32 cellular contexts compared by ENCODE assay signal in genomic region chr1:22386774-22387173, GRCh38.
"Had no signal": no experiment of that assay in that cellular context is flagged by ENCODE, and none has a peak within 500 bp of the region (broad histone marks: within the 10 kb centered on the region; RNA-seq: fewer than 3 reads in every experiment).

No MANE protein-coding gene starts in this region.

- H3K4me1 ChIP-seq: adrenal gland, ascending aorta, body of pancreas, breast epithelium had no signal

- H3K36me3 ChIP-seq: adrenal gland, ascending aorta, brain microvascular endothelial cell, breast epithelium, cardiac muscle cell had no signal

- ATAC-seq: activated naive CD4-positive, alpha-beta T cell treated with anti-CD3 and anti-CD28 coated beads, Interleukin-2, amount 50 U/mL, for 72 hours; activated naive CD8-positive, alpha-beta T cell treated with anti-CD3 and anti-CD28 coated beads, Interleukin-2, amount 50 U/mL, for 24 hours; activated T-cell treated with anti-CD3 and anti-CD28 coated beads, Interleukin-2, amount 50 U/mL, for 4 hours; activated T-cell treated with anti-CD3 and anti-CD28 coated beads, Interleukin-2, amount 50 U/mL, for 72 hours; activated T-helper 17 cell treated with anti-CD3 and anti-CD28 coated beads, Interleukin-2, amount 50 U/mL, for 72 hours; body of pancreas had no signal

- H3K27ac ChIP-seq: adrenal gland, ascending aorta, body of pancreas, brain microvascular endothelial cell, breast epithelium, cardiac muscle cell had no signal

- FAIRE-seq: astrocyte, bronchial epithelial cell, colon had no signal

- DNase-seq: activated effector memory CD4-positive, alpha-beta T cell treated with anti-CD3 and anti-CD28 coated beads, Interleukin-2, amount 50 U/mL, for 16 hours; activated effector memory CD4-positive, alpha-beta T cell treated with Interleukin-2 at 50 U/mL for 16 hours; activated gamma-delta T cell; activated gamma-delta T cell treated with Interleukin-2 at 50 U/mL for 16 hours; activated naive CD4-positive, alpha-beta T cell; activated naive CD4-positive, alpha-beta T cell treated with anti-CD3 and anti-CD28 coated beads for 36 hours; activated naive CD4-positive, alpha-beta T cell treated with anti-CD3 and anti-CD28 coated beads, Interleukin-2, amount 10 ng/mL, durations not matched to agents 7 days and 5 days; activated naive CD4-positive, alpha-beta T cell treated with anti-CD3 and anti-CD28 coated beads, Interleukin-2, amount 50 U/mL, for 16 hours; activated naive CD4-positive, alpha-beta T cell treated with Interleukin-2 at 50 U/mL for 16 hours; activated naive CD8-positive, alpha-beta T cell treated with anti-CD3 and anti-CD28 coated beads for 36 hours; activated naive CD8-positive, alpha-beta T cell treated with anti-CD3 and anti-CD28 coated beads, Interleukin-2, amount 10 ng/mL, durations not matched to agents 7 days and 5 days; activated naive CD8-positive, alpha-beta T cell treated with anti-CD3 and anti-CD28 coated beads, Interleukin-2, amount 50 U/mL, for 24 hours; activated T-cell treated with anti-CD3 and anti-CD28 coated beads, Interleukin-2, amount 50 U/mL, for 24 hours; activated T-cell treated with anti-CD3 and anti-CD28 coated beads, Interleukin-2, amount 50 U/mL, for 4 hours; activated T-cell treated with anti-CD3 and anti-CD28 coated beads, Interleukin-2, amount 50 U/mL, for 48 hours; activated T-cell treated with anti-CD3 and anti-CD28 coated beads, Interleukin-2, amount 50 U/mL, for 72 hours; adrenal gland; amniotic stem cell; amygdala; body of pancreas; brain microvascular endothelial cell; caudate nucleus; central memory CD4-positive, alpha-beta T cell; cerebellar nuclear complex had no signal

- H3K4me3 ChIP-seq: adrenal gland, ascending aorta, body of pancreas, breast epithelium, cardiac muscle cell had no signal

- H3K27me3 ChIP-seq: adrenal gland, ascending aorta, body of pancreas, brain microvascular endothelial cell, breast epithelium had no signal

- H3K9me3 ChIP-seq: adrenal gland, ascending aorta, body of pancreas, breast epithelium had no signal
